Comparison of ENCODE assay signal across 8 cellular contexts in genomic region chr20:63653974-63654680, GRCh38. TPM values are rescaled to one million over a fixed set of nuclear protein-coding genes. Genes with fewer than 3 reads are reported as not detected.
DNase-seq lines count a peak whose midpoint lies in the region; ATAC-seq and TF ChIP-seq lines count a peak whose summit lies in the region.

No MANE protein-coding gene starts in this region.

- H3K4me3 ChIP-seq in BJ (ENCODE audit: low read depth, low read length): peak overlapping the region; percentile 55
- H3K4me3 ChIP-seq in effector memory CD4-positive, alpha-beta T cell (ENCODE audit: insufficient read depth, low read depth, low read length, poor library complexity, severe bottlenecking): peak overlapping the region; percentile 71

- H3K4me1 ChIP-seq in effector memory CD4-positive, alpha-beta T cell (ENCODE audit: control insufficient read depth, insufficient read depth, low read length, poor library complexity, severe bottlenecking): peaks cover 27% of the 10 kb centered on the region

- POLR2A ChIA-PET in BJ (lab: Charles Lee): no interaction called here

- CTCF ChIA-PET in BJ (lab: Yijun Ruan, JAX): no interaction called here

- peaks cover 7% of the 10 kb centered on the region; the same call in 1 of the 2 replicates for H3K27me3 ChIP-seq in BJ (ENCODE audit: control insufficient read depth, insufficient read depth, low read length)
- H3K27me3 ChIP-seq in effector memory CD4-positive, alpha-beta T cell (replicated peaks; ENCODE audit: control insufficient read depth, insufficient read depth, low read length, poor library complexity, severe bottlenecking): no peaks in the 10 kb centered on the region

- peak overlapping the region; percentile 92 for H3K27ac ChIP-seq in KOPT-K1 (ENCODE audit: low read depth, low read length, poor library complexity, severe bottlenecking)
- H3K27ac ChIP-seq in effector memory CD4-positive, alpha-beta T cell (ENCODE audit: insufficient read depth, low read length, poor library complexity, severe bottlenecking): peak overlapping the region; percentile 60

- DNase-seq in BJ (ENCODE audit: low read depth) (no peak), omental fat pad (ENCODE audit: low spot score) (no peak), GM10266 (ENCODE audit: extremely low spot score) (no peak), NCI-H2029 treated with DMSO at 0.1 percent for 48 hours (lab: John Stamatoyannopoulos, UW) (no peak)
- no peak for DNase-seq in effector memory CD4-positive, alpha-beta T cell

- H3K36me3 ChIP-seq in BJ (ENCODE audit: control insufficient read depth, insufficient read depth, low read length) (no peaks in the 10 kb centered on the region), KOPT-K1 (ENCODE audit: insufficient read depth, low read length) (peaks cover 3% of the 10 kb centered on the region)
- no peaks in the 10 kb centered on the region for H3K36me3 ChIP-seq in effector memory CD4-positive, alpha-beta T cell (ENCODE audit: control insufficient read depth, insufficient read depth, low read length)

- TF ChIP-seq CTCF in BJ (IDR thresholded peaks at IDR 0.05; ENCODE audit: insufficient read depth, low read depth, low read length): no peak
- no peak for TF ChIP-seq CTCF in omental fat pad (IDR thresholded peaks at IDR 0.05)
- TF ChIP-seq CTCF in GM10266 (IDR thresholded peaks at IDR 0.05; ENCODE audit: control insufficient read depth, insufficient read depth, low read depth, missing control alignments): no peak

- peak; percentile 24 for ATAC-seq in omental fat pad (ENCODE audit: low FRiP score)
- no peak for ATAC-seq in HG03432 (IDR thresholded peaks at IDR 0.05; ENCODE audit: unreplicated experiment)
- ATAC-seq in HG02981 (IDR thresholded peaks at IDR 0.05; ENCODE audit: unreplicated experiment): no peak

- no peaks in the 10 kb centered on the region for H3K9me3 ChIP-seq in KOPT-K1 (ENCODE audit: insufficient read depth, low read length, poor library complexity, severe bottlenecking)
- H3K9me3 ChIP-seq in effector memory CD4-positive, alpha-beta T cell (ENCODE audit: control insufficient read depth, low read length): no peaks in the 10 kb centered on the region

RNA-seq across cellular contexts. Expression of gene STMN3, which starts 0.9 kb away (rescaled TPM):
- polyA plus RNA-seq in BJ (2011; rRNA removed): 9.7 and 12.7 TPM in 2 replicates
- 4.4 and 4.8 TPM in 2 replicates for polyA minus RNA-seq in BJ (2011; rRNA and poly(A)+ RNA removed)
- total RNA-seq in omental fat pad: 10 to 100 TPM in 2 of 4 donors, 1 to 10 TPM in 2; 7.6 to 17.4 (median 12.0) TPM

RNA-seq across cellular contexts. Expression of gene RTEL1, which starts 4.0 kb away (rescaled TPM):
- 13.6 and 18.3 TPM in 2 replicates for polyA plus RNA-seq in BJ (2011; rRNA removed)
- 18.6 and 27.2 TPM in 2 replicates for polyA minus RNA-seq in BJ (2011; rRNA and poly(A)+ RNA removed)
- total RNA-seq in omental fat pad: 10 to 100 TPM; 10.2 to 34.4 (median 21.6) TPM

RNA-seq across cellular contexts. Expression of gene GMEB2, which starts 27.2 kb away (rescaled TPM):
- polyA plus RNA-seq in BJ (2011; rRNA removed): 5.2 and 7.4 TPM in 2 replicates
- polyA minus RNA-seq in BJ (2011; rRNA and poly(A)+ RNA removed): 4.4 and 5.2 TPM in 2 replicates
- total RNA-seq in omental fat pad: 10 to 100 TPM in 1 of 4 donors, 1 to 10 TPM in 3; 6.6 to 12.8 (median 9.2) TPM

RNA-seq across cellular contexts. Expression of gene TNFRSF6B, which starts 42.3 kb away (rescaled TPM):
- 2.1 and 3.2 TPM in 2 replicates for polyA plus RNA-seq in BJ (2011; rRNA removed)
- 0.46 TPM in 1 of 2 replicates, not detected in the other for polyA minus RNA-seq in BJ (2011; rRNA and poly(A)+ RNA removed)
- 10 to 100 TPM; 10.5 to 91.9 (median 12.3) TPM for total RNA-seq in omental fat pad

RNA-seq across cellular contexts. Expression of gene ARFRP1, which starts 53.6 kb away (rescaled TPM):
- polyA plus RNA-seq in BJ (2011; rRNA removed): 29.3 and 41.9 TPM in 2 replicates
- 14.8 and 16.4 TPM in 2 replicates for polyA minus RNA-seq in BJ (2011; rRNA and poly(A)+ RNA removed)
- total RNA-seq in omental fat pad: 10 to 100 TPM; 25.5 to 44.3 (median 40.9) TPM
